ENCODE assay signal across 8 cellular contexts in the genomic region with DNA sequence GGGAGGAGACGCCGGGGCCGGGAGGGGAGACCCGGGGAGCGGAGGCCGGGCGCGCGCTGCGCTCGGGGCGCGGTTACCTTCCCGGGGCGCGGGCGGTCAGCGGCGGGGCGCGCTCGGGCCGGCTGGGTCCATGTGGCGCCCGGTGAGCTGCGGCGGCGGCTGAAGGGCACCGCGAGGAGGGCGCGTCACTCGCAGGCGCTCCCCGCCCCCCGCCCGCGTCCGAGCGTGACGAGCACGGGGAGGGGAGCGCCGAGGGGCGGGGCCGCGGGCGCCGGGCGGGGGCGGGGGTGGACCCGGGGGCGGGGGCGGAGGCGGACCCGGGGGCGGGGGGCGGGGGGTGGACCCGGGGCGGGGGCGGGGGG. TPM values are rescaled to one million over a fixed set of nuclear protein-coding genes. Genes with fewer than 3 reads are reported as not detected.
DNase-seq lines count a peak whose midpoint lies in the region; ATAC-seq, FAIRE-seq and TF ChIP-seq lines count a peak whose summit lies in the region.

A gene (minus strand): TSS at position 161 of the 362 bp plus-strand sequence. CDS start 1,607 bp downstream, outside the sequence.

- H3K4me3 ChIP-seq in H1 (ENCODE audit: extremely low read depth in 1 of 4, insufficient read depth in 2 of 4, low read depth in 3 of 4, low read length in 4 of 4) (peak within 1 kb of the TSS; percentile 17 to 60 (median 25); a peak in 7 of 8 replicates), parathyroid adenoma (ENCODE audit: low read depth, low read length) (peak within 1 kb of the TSS; percentile 22)

- H4K20me1 ChIP-seq in H1 (replicated peaks in 1 of 2; ENCODE audit: control insufficient read depth in 1 of 2, insufficient read depth in 2 of 2, low read length in 2 of 2) = peaks cover 1 to 17% of the 10 kb centered on the region in 2 experiments

- POLR2A ChIA-PET in H1 (lab: Charles Lee; ENCODE audit: partially characterized antibody) = no interaction called here

- H2AK5ac ChIP-seq in H1 (ENCODE audit: low read depth, low read length) = no peak within 1 kb of the TSS

- no peak within 1 kb of the TSS for H3K56ac ChIP-seq in H1 (replicated peaks; ENCODE audit: insufficient read length, low read depth, low read length)

- no peak within 1 kb of the TSS for H4K5ac ChIP-seq in H1 (ENCODE audit: insufficient read length, low read depth, low read length)

- H3K9me3 ChIP-seq in H1 (ENCODE audit: insufficient read depth in 2 of 2, low read depth in 1 of 2, low read length in 1 of 2) = no peaks in the 10 kb centered on the region
- no peaks in the 10 kb centered on the region for H3K9me3 ChIP-seq in parathyroid adenoma (ENCODE audit: control insufficient read depth, low read length)

- no peak within 1 kb of the TSS for H4K91ac ChIP-seq in H1 (replicated peaks; ENCODE audit: insufficient read length, low read length)

- no peak within 1 kb of the TSS for H2BK15ac ChIP-seq in H1 (ENCODE audit: low read length)

- peaks cover 5% of the 10 kb centered on the region; the same call in 1 of the 2 replicates for H3K23me2 ChIP-seq in H1 (ENCODE audit: low read depth, low read length)

- no peak within 1 kb of the TSS for H2BK5ac ChIP-seq in H1 (ENCODE audit: low read depth, low read length)

- H3K79me2 ChIP-seq in H1 (ENCODE audit: control insufficient read depth in 1 of 2, insufficient read depth in 2 of 2, low read length in 2 of 2) (no peaks in the 10 kb centered on the region), parathyroid adenoma (no peaks in the 10 kb centered on the region)

- TF ChIP-seq CTCF in H1 (IDR thresholded peaks at IDR 0.05; ENCODE audit: control extremely low read depth in 1 of 3, insufficient read depth in 1 of 3, low read depth in 1 of 3, low read length in 3 of 3) (no peak), parathyroid adenoma (IDR thresholded peaks at IDR 0.05) (no peak)

- peaks cover 0 to 4% (median 2%) of the 10 kb centered on the region in 4 experiments; a peak in 3 of 7 replicates for H3K4me1 ChIP-seq in H1 (replicated peaks in 1 of 4; ENCODE audit: control insufficient read depth in 3 of 4, insufficient read depth in 4 of 4, low read length in 3 of 4)
- H3K4me1 ChIP-seq in parathyroid adenoma = no peaks in the 10 kb centered on the region

- peaks cover 39 to 66% (median 61%) of the 10 kb centered on the region in 4 experiments for H3K27me3 ChIP-seq in H1 (replicated peaks in 1 of 4; ENCODE audit: control insufficient read depth in 3 of 4, extremely low read depth in 1 of 4, insufficient read depth in 3 of 4, low read length in 3 of 4)
- no peaks in the 10 kb centered on the region for H3K27me3 ChIP-seq in parathyroid adenoma (ENCODE audit: control insufficient read depth, insufficient read depth, low read length)

- TF ChIP-seq RAD21 in H1 (IDR thresholded peaks at IDR 0.05 in 1 of 2, conservative IDR thresholded peaks at IDR 0.05 in 1 of 2; ENCODE audit: low read depth in 2 of 2, low read length in 2 of 2) = no peak

- no peak within 1 kb of the TSS for H2BK12ac ChIP-seq in H1 (ENCODE audit: low read depth, low read length)

- ATAC-seq in HG03135 (IDR thresholded peaks at IDR 0.05; ENCODE audit: unreplicated experiment) = no peak

- peak; percentile 71 for DNase-seq in NCI-H2227 (lab: John Stamatoyannopoulos, UW; ENCODE audit: unreplicated experiment)
- no peak for DNase-seq in NCI-H2227 treated with DMSO at 0.1 percent for 48 hours (lab: John Stamatoyannopoulos, UW)
- peak; percentile 1 for DNase-seq in NCI-H128 (lab: John Stamatoyannopoulos, UW; ENCODE audit: unreplicated experiment)
- DNase-seq in H1 (ENCODE audit: low read depth in 1 of 2, low spot score in 2 of 2) = peak in 1 of 2 experiments; percentile 62
- DNase-seq in GOT3 (lab: John Stamatoyannopoulos, UW) = no peak
- DNase-seq in cerebellar nuclear complex (lab: John Stamatoyannopoulos, UW) = no peak

- no peak for TF ChIP-seq POLR2A in H1 (IDR thresholded peaks at IDR 0.05; ENCODE audit: control extremely low read depth in 1 of 2, low read depth in 2 of 2, low read length in 2 of 2)

- H2AFZ ChIP-seq in H1 (ENCODE audit: low read length) (no peak within 1 kb of the TSS), parathyroid adenoma (peak within 1 kb of the TSS; percentile 56)

- no peak for TF ChIP-seq EP300 in H1 (IDR thresholded peaks at IDR 0.05; ENCODE audit: borderline replicate concordance in 1 of 2, low read depth in 2 of 2, low read length in 2 of 2)

- H4K8ac ChIP-seq in H1 (ENCODE audit: extremely low read depth, insufficient read depth, low read length) = no peak within 1 kb of the TSS; the same call in 1 of the 2 replicates

- H3K23ac ChIP-seq in H1 (ENCODE audit: insufficient read length) = no peak within 1 kb of the TSS

- no peak within 1 kb of the TSS for H3K4ac ChIP-seq in H1 (replicated peaks; ENCODE audit: insufficient read length, low read depth, low read length)

- H3K9ac ChIP-seq in H1 (replicated peaks in 1 of 4; ENCODE audit: extremely low read depth in 1 of 4, low read depth in 3 of 4, low read length in 3 of 4) = no peak within 1 kb of the TSS
- no peak within 1 kb of the TSS for H3K9ac ChIP-seq in parathyroid adenoma

- peak within 1 kb of the TSS; percentile 53 to 91 for H3K4me2 ChIP-seq in H1 (ENCODE audit: insufficient read depth in 1 of 2, low read depth in 2 of 2, low read length in 2 of 2)
- H3K4me2 ChIP-seq in parathyroid adenoma (ENCODE audit: low read length) = peak within 1 kb of the TSS; percentile 73

- no peak within 1 kb of the TSS for H2BK120ac ChIP-seq in H1 (replicated peaks; ENCODE audit: low read depth, low read length)

- H3K27ac ChIP-seq in H1 (ENCODE audit: low read depth, low read length) = no peak within 1 kb of the TSS
- H3K27ac ChIP-seq in parathyroid adenoma = no peak within 1 kb of the TSS

- no peaks in the 10 kb centered on the region for H3K79me1 ChIP-seq in H1 (ENCODE audit: low read depth, low read length)

- no peak within 1 kb of the TSS for H3K18ac ChIP-seq in H1 (ENCODE audit: extremely low read depth, low read length)

- WGBS in H1 (ENCODE audit: extremely low coverage in 1 of 2, insufficient coverage in 1 of 2, insufficient read length in 1 of 2, insufficient replicate concordance in 2 of 2, low coverage in 1 of 2, low lambda C conversion rate in 2 of 2, missing lambda C conversion rate in 1 of 2), 2 experiments = no CpG with 5 or more reads among the region's 61 CpGs

- no peak for FAIRE-seq in H1 (lab: Jason Lieb, UNC)

- no peak within 1 kb of the TSS for H3K14ac ChIP-seq in H1 (ENCODE audit: insufficient read length)

- H3K36me3 ChIP-seq in H1 (ENCODE audit: control insufficient read depth in 2 of 4, insufficient read depth in 4 of 4, low read length in 3 of 4) (no peaks in the 10 kb centered on the region), parathyroid adenoma (ENCODE audit: control insufficient read depth, insufficient read depth, low read length) (no peaks in the 10 kb centered on the region)

- CTCF ChIA-PET in H1 (lab: Charles Lee; ENCODE audit: partially characterized antibody) = no interaction called here

- H2BK20ac ChIP-seq in H1 (ENCODE audit: low read length) = no peak within 1 kb of the TSS

TF ChIP-seq in H1, 55 proteins besides CTCF, POLR2A, EP300 and RAD21:
- no peak for TF ChIP-seq CEBPB (IDR thresholded peaks at IDR 0.05; ENCODE audit: low read depth, low read length)
- peak; percentile 59; the same call in 1 of the 2 replicates for TF ChIP-seq CREB1 (IDR thresholded peaks at IDR 0.05)

RNA-seq across cellular contexts. Expression of the gene that starts here (rescaled TPM):
- 0.56 and 0.67 TPM in 2 replicates for total RNA-seq in H1 (2021; fragmentation: NEBNext Ultra II Directional; extraction: Animal tissue kit (Norgen Biotek cat#: 25700))
- polyA plus RNA-seq in H1 (2011; rRNA removed) = 0.32 and 1.3 TPM in 2 replicates
- polyA plus RNA-seq in H1 (2011; cell fraction: cytosol; rRNA removed) = 0.35 TPM
- 3.7 TPM for polyA plus RNA-seq in H1 (2011; cell fraction: nucleus; rRNA removed)
- 0.76 to 1.5 TPM (median 1.1 TPM) in 4 replicates for polyA plus RNA-seq in H1 (2012, experiment 1 of 2)
- polyA plus RNA-seq in H1 (2012, experiment 2 of 2) = 0.46 TPM
- polyA plus RNA-seq in H1 (2013, experiment 1 of 2) = 0.63 TPM
- polyA plus RNA-seq in H1 (2013, experiment 2 of 2) = 0.74 TPM
- polyA minus RNA-seq in H1 (2011; rRNA and poly(A)+ RNA removed) = 0.07 TPM in 1 of 2 replicates, not detected in the other
- not detected for polyA minus RNA-seq in H1 (2011; cell fraction: cytosol; rRNA and poly(A)+ RNA removed)
- not detected for polyA minus RNA-seq in H1 (2011; cell fraction: nucleus; rRNA and poly(A)+ RNA removed)

Comparison
In these comparisons a context has a peak if more than half of its experiments do, and no peak if none do; other contexts are left out.
1. DNase-seq: peak in NCI-H2227 (single experiment) and NCI-H128 (single experiment); none in NCI-H2227 treated with DMSO at 0.1 percent for 48 hours (single experiment), GOT3 (single experiment) and cerebellar nuclear complex (0 of 2).